18 cellular contexts compared by ENCODE assay signal in genomic region chr3:55718475-55718874, GRCh38.
A peak's percentile ranks its signal among the peaks of the same experiment; 100 is the strongest.
DNase-seq lines count a peak whose midpoint lies in the region; ATAC-seq and TF ChIP-seq lines count a peak whose summit lies in the region.
"Had no signal": no experiment of that assay in that cellular context is flagged by ENCODE, and none has a peak within 500 bp of the region (broad histone marks: within the 10 kb centered on the region; RNA-seq: fewer than 3 reads in every experiment).

No MANE protein-coding gene starts in this region.

- DNase-seq in GM03348 (ENCODE audit: low spot score) (peak; percentile 44), SK-N-MC (ENCODE audit: low read depth, low spot score) (no peak), fibroblast of pulmonary artery (ENCODE audit: low read depth) (peak; percentile 11), skeletal muscle cell (ENCODE audit: low read depth) (peak; percentile 68), right lobe of liver (no peak), GM20000 (ENCODE audit: low spot score) (no peak), G401 (ENCODE audit: low spot score) (no peak)
- DNase-seq in activated CD4-positive, alpha-beta T cell treated with anti-CD3 and anti-CD28 coated beads, Interleukin-2, amount 50 U/mL, for 48 hours: no peak
- DNase-seq: activated CD4-positive, CD25-positive, alpha-beta regulatory T cell; activated naive CD4-positive, alpha-beta T cell treated with Interleukin-2 at 50 U/mL for 16 hours; DMS153; endodermal cell; nucleus accumbens; spleen; stimulated activated naive CD4-positive, alpha-beta T cell; upper lobe of left lung had no signal

- H3K9ac ChIP-seq in SK-N-MC (ENCODE audit: insufficient read length): no peak overlapping the region
- H3K9ac ChIP-seq: BLaER1 had no signal

- 50% methylated on average over 1 of the region's 1 CpG for WGBS in right lobe of liver (ENCODE audit: insufficient coverage, low coverage, low lambda C conversion rate, missing lambda C conversion rate)

- H3K36me3 ChIP-seq in SK-N-MC (ENCODE audit: insufficient read depth, low read length) (no peaks in the 10 kb centered on the region), right lobe of liver (no peaks in the 10 kb centered on the region)
- H3K36me3 ChIP-seq: BLaER1, breast epithelium, spleen, upper lobe of left lung had no signal

- H3K9me3 ChIP-seq in SK-N-MC (ENCODE audit: low read depth, low read length) (no peaks in the 10 kb centered on the region), right lobe of liver (no peaks in the 10 kb centered on the region)
- H3K9me3 ChIP-seq: BLaER1, breast epithelium, spleen, upper lobe of left lung had no signal

- intact Hi-C loops in right lobe of liver (cut with DNase I): no loop called here

- no peaks in the 10 kb centered on the region for H3K4me1 ChIP-seq in right lobe of liver
- H3K4me1 ChIP-seq: breast epithelium, upper lobe of left lung had no signal

- H3K27ac ChIP-seq in SK-N-MC (peak overlapping the region; percentile 71), right lobe of liver (no peak overlapping the region)
- H3K27ac ChIP-seq: BLaER1, breast epithelium, spleen, upper lobe of left lung had no signal

- ATAC-seq in right lobe of liver: no peak

- no peaks in the 10 kb centered on the region for H3K27me3 ChIP-seq in right lobe of liver
- H3K27me3 ChIP-seq: BLaER1, breast epithelium, upper lobe of left lung had no signal

- H3K4me3 ChIP-seq in SK-N-MC (peak overlapping the region; percentile 33; the same call in 1 of the 2 replicates), fibroblast of pulmonary artery (replicated peaks; ENCODE audit: low read depth, low read length) (no peak overlapping the region), skeletal muscle cell (ENCODE audit: low read depth, low read length) (no peak overlapping the region), right lobe of liver (no peak overlapping the region)
- H3K4me3 ChIP-seq: BLaER1, breast epithelium, spleen, upper lobe of left lung had no signal

- in situ Hi-C loops in G401 (cut with HindIII; ENCODE audit: low sequenced_read_pairs): no loop called here

- TF ChIP-seq CTCF in fibroblast of pulmonary artery (IDR thresholded peaks at IDR 0.05; ENCODE audit: low read length, missing control alignments) (no peak), right lobe of liver (IDR thresholded peaks at IDR 0.05) (no peak), GM20000 (IDR thresholded peaks at IDR 0.05; ENCODE audit: extremely low read depth, missing control alignments) (no peak)

- no peak for TF ChIP-seq POLR2A in right lobe of liver (IDR thresholded peaks at IDR 0.05)

Comparison
In these comparisons a context has a peak if more than half of its experiments do, and no peak if none do; other contexts are left out.
1. DNase-seq: peak in GM03348 (single experiment), fibroblast of pulmonary artery (single experiment) and skeletal muscle cell (single experiment); none in SK-N-MC (single experiment), activated CD4-positive, alpha-beta T cell treated with anti-CD3 and anti-CD28 coated beads, Interleukin-2, amount 50 U/mL, for 48 hours (0 of 2), right lobe of liver (0 of 3), GM20000 (single experiment) and G401 (single experiment).